Comparison of ENCODE assay signal across 8 cellular contexts in the genomic region with DNA sequence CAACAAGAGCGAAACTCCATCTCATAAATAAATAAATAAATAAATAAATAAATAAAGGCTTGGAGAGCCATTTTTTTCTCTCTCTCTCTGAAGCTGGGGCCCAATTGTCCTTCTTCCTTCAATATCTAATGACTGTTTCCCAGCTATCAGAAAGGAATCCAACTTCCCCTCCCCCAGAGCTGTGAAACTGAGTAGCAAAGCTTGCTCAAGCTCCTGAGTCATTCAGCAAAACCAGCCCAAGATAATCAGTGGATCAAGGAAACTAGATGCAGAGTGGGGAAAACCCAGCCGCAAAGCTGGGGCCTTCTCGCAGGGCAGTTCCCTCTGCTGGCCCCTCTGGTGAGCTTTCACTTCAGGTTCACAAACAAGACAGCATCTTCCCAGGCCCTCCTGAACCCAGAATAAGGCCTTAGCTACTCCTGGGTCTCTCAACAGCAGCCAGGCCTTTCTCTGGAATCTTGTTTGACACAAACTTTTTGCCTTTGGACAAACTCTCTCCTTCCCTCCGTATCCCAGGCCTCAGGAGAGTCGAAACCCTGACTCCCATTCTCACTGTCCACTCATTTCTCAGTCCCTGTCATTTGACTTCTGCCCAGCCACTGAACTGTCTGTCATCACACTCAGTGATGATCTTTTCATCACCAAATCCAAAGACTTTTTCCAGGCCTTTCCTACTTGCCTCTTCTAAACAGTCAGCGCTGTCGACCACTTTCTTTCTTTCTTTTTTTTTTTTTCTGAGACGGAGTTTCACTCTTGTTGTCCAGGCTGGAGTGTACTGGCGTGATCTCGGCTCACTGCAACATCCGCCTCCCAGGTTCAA. TPM values are rescaled to one million over a fixed set of nuclear protein-coding genes. Genes with fewer than 3 reads are reported as not detected.
DNase-seq lines count a peak whose midpoint lies in the region; ATAC-seq and TF ChIP-seq lines count a peak whose summit lies in the region.

No MANE protein-coding gene starts in this region.

- H3K9me3 ChIP-seq in Panc1 (ENCODE audit: control insufficient read depth, insufficient read depth, low read depth, low read length) = no peaks in the 10 kb centered on the region
- H3K9me3 ChIP-seq in thyroid gland = no peaks in the 10 kb centered on the region

- H3K4me3 ChIP-seq in Panc1 (ENCODE audit: low read depth in 2 of 2, low read length in 2 of 2) = peak overlapping the region in 1 of 2 experiments; percentile 20; a peak in 1 of 4 replicates
- H3K4me3 ChIP-seq in fibroblast of the aortic adventitia (ENCODE audit: low read depth, low read length) = peak overlapping the region; percentile 28
- H3K4me3 ChIP-seq in thyroid gland (replicated peaks in 1 of 3) = no peak overlapping the region

- intact Hi-C loops in Panc1 (cut with micrococcal nuclease; ENCODE audit: unreplicated experiment) = no loop called here
- intact Hi-C loops in thyroid gland (cut with DNase I) = no loop called here

- H3K36me3 ChIP-seq in Panc1 (ENCODE audit: control insufficient read depth, insufficient read depth, low read length) (no peaks in the 10 kb centered on the region), thyroid gland (no peaks in the 10 kb centered on the region)

- H3K27ac ChIP-seq in Panc1 (ENCODE audit: low read length) = peak overlapping the region; percentile 93
- peak overlapping the region; percentile 90 to 100 (median 96) for H3K27ac ChIP-seq in thyroid gland

- 57 to 71% methylated on average over 11 of the region's 11 CpGs for WGBS in thyroid gland, 2 donors

- POLR2A ChIA-PET in Panc1 (lab: Charles Lee) = interaction anchor here (0.6 to 1.8 kb wide), 3 partner anchors 12 to 17 kb away, joined by 4 to 10 read pairs (median 6); no protein-coding TSS in a partner anchor

- peak in 1 of 2 donors; percentile 27 for TF ChIP-seq POLR2A in thyroid gland (IDR thresholded peaks at IDR 0.05)

- BruUV-seq in Panc1 (replicated peaks; lab: Mats Ljungman, UMichigan) = no TSS peak

- H3K27me3 ChIP-seq in Panc1 (ENCODE audit: control insufficient read depth, insufficient read depth, low read length) = no peaks in the 10 kb centered on the region
- no peaks in the 10 kb centered on the region for H3K27me3 ChIP-seq in thyroid gland

- DNase-seq in GM13976 (ENCODE audit: low spot score) = peak; percentile 81
- DNase-seq in Panc1 (ENCODE audit: low read depth, low spot score) = no peak
- peak; percentile 50 for DNase-seq in activated T-helper 1 cell treated with Interleukin-2 at 50 U/mL for 16 hours (ENCODE audit: low read depth)
- peak; percentile 100 for DNase-seq in fibroblast of the aortic adventitia (ENCODE audit: low read depth)
- DNase-seq in omental fat pad (ENCODE audit: low spot score) = peak; percentile 49
- peak; percentile 77 to 79 for DNase-seq in thyroid gland
- DNase-seq in NCI-H1694 treated with DMSO at 0.1 percent for 48 hours (lab: John Stamatoyannopoulos, UW) = no peak

- peaks cover 46% of the 10 kb centered on the region for H3K4me1 ChIP-seq in Panc1 (ENCODE audit: control insufficient read depth, insufficient read depth, low read length)
- H3K4me1 ChIP-seq in thyroid gland = peaks cover 35 to 67% of the 10 kb centered on the region in 2 donors

- CTCF ChIA-PET in Panc1 (lab: Charles Lee) = interaction anchor here (0.6 to 1.9 kb wide), 6 partner anchors 8 to 85 kb away, joined by 3 to 6 read pairs (median 4); a partner anchor contains a TSS

- in situ Hi-C loops in GM13976 (cut with MboI; ENCODE audit: low sequenced_read_pairs, unreplicated experiment) (loop anchor here (25.0 kb wide), 1 partner anchor 294 kb away; no protein-coding TSS in a partner anchor), Panc1 (cut with HindIII; ENCODE audit: low pct_unique_long_range_greater_than_20kb, low sequenced_read_pairs) (no loop called here)

- ATAC-seq in HG02870 (IDR thresholded peaks at IDR 0.05; ENCODE audit: unreplicated experiment) (peak; percentile 69), Panc1 (peak; percentile 87), omental fat pad (ENCODE audit: low FRiP score) (peak; percentile 80)

- TF ChIP-seq CTCF in GM13976 (IDR thresholded peaks at IDR 0.05; ENCODE audit: borderline replicate concordance, control extremely low read depth, extremely low read depth, insufficient read depth, missing control alignments) = peak; percentile 24
- TF ChIP-seq CTCF in Panc1 (IDR thresholded peaks at IDR 0.05) = no peak
- peak; percentile 65 for TF ChIP-seq CTCF in fibroblast of the aortic adventitia (IDR thresholded peaks at IDR 0.05; ENCODE audit: insufficient read depth, low read length)
- TF ChIP-seq CTCF in omental fat pad (IDR thresholded peaks at IDR 0.05) = no peak
- peak in 3 of 6 experiments; percentile 5 to 31 (median 30) for TF ChIP-seq CTCF in thyroid gland (IDR thresholded peaks at IDR 0.05)

RNA-seq across cellular contexts. Expression of a gene that starts 18.0 kb away (rescaled TPM):
- total RNA-seq in Panc1 (2021; ENCODE audit: unreplicated experiment) (559 TPM), fibroblast of the aortic adventitia (ENCODE audit: low replicate concordance) (428 and 692 TPM in 2 replicates), omental fat pad (100 to 1,000 TPM; 216 to 385 (median 283) TPM), thyroid gland (100 to 1,000 TPM; 204 to 507 (median 328) TPM)
- polyA plus RNA-seq in Panc1 (2012; ENCODE audit: insufficient read length) = 217 TPM

RNA-seq across cellular contexts. Expression of a gene that starts 57.5 kb away (rescaled TPM):
- 163 TPM for total RNA-seq in Panc1 (2021; ENCODE audit: unreplicated experiment)
- polyA plus RNA-seq in Panc1 (2012; ENCODE audit: insufficient read length) = 127 TPM
- total RNA-seq in fibroblast of the aortic adventitia (ENCODE audit: low replicate concordance) = 43.1 and 53.8 TPM in 2 replicates
- 10 to 100 TPM; 49.6 to 63.5 (median 57.2) TPM for total RNA-seq in omental fat pad
- 100 to 1,000 TPM in 1 of 4 donors, 10 to 100 TPM in 3; 71.9 to 107 (median 82.5) TPM for total RNA-seq in thyroid gland

Comparison
In these comparisons a context has a peak if more than half of its experiments do, and no peak if none do; other contexts are left out.
1. DNase-seq: peak in GM13976 (single experiment), activated T-helper 1 cell treated with Interleukin-2 at 50 U/mL for 16 hours (single experiment), fibroblast of the aortic adventitia (single experiment), omental fat pad (single experiment) and thyroid gland (2 of 2); none in Panc1 (single experiment) and NCI-H1694 treated with DMSO at 0.1 percent for 48 hours (single experiment).
2. CTCF ChIP-seq: peak in GM13976 (single experiment) and fibroblast of the aortic adventitia (single experiment); none in Panc1 (single experiment) and omental fat pad (0 of 3).
3. Peak in every context shown above with its lines, with median percentiles within 50 percentile points of each other: ATAC-seq.